Comparison of ENCODE assay signal across 8 cellular contexts in genomic region chr7:2631924-2632716, GRCh38. TPM values are rescaled to one million over a fixed set of nuclear protein-coding genes. Genes with fewer than 3 reads are reported as not detected.
A peak's percentile ranks its signal among the peaks of the same experiment; 100 is the strongest.
DNase-seq lines count a peak whose midpoint lies in the region; ATAC-seq, FAIRE-seq and TF ChIP-seq lines count a peak whose summit lies in the region.

A gene with protein sequence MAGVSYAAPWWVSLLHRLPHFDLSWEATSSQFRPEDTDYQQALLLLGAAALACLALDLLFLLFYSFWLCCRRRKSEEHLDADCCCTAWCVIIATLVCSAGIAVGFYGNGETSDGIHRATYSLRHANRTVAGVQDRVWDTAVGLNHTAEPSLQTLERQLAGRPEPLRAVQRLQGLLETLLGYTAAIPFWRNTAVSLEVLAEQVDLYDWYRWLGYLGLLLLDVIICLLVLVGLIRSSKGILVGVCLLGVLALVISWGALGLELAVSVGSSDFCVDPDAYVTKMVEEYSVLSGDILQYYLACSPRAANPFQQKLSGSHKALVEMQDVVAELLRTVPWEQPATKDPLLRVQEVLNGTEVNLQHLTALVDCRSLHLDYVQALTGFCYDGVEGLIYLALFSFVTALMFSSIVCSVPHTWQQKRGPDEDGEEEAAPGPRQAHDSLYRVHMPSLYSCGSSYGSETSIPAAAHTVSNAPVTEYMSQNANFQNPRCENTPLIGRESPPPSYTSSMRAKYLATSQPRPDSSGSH (plus strand): TSS chr7:2631986. CDS start chr7:2632156, 170 bp downstream.

- peak within 1 kb of the TSS; percentile 97 for H3K4me3 Mint-ChIP-seq in memory B cell

- H3F3A ChIP-seq in GM23248 (ENCODE audit: insufficient read depth), result peaks cover 4% of the 10 kb centered on the region; the same call in 1 of the 2 replicates

- H3K36me3 ChIP-seq in GM23248 (ENCODE audit: low read depth) (no peaks in the 10 kb centered on the region), transverse colon (no peaks in the 10 kb centered on the region)

- H3K9ac ChIP-seq in GM23248, result peak within 1 kb of the TSS; percentile 87

- H3K9me3 ChIP-seq in GM23248 (ENCODE audit: low read depth) (no peaks in the 10 kb centered on the region), transverse colon (no peaks in the 10 kb centered on the region)

- H3K27me3 ChIP-seq in GM23248 (replicated peaks; ENCODE audit: insufficient read depth) (no peaks in the 10 kb centered on the region), transverse colon (no peaks in the 10 kb centered on the region)

- peak within 1 kb of the TSS; percentile 95 for H3K27ac ChIP-seq in GM23248
- peak within 1 kb of the TSS; percentile 83 to 90 (median 88) for H3K27ac ChIP-seq in transverse colon

- peaks cover 24% of the 10 kb centered on the region for H3K4me1 Mint-ChIP-seq in memory B cell

- H3K79me2 ChIP-seq in GM23248 (ENCODE audit: insufficient read depth), result peaks cover 39% of the 10 kb centered on the region

- no peak for TF ChIP-seq EP300 in transverse colon (IDR thresholded peaks at IDR 0.05; ENCODE audit: low read depth)

- WGBS in GM23248 (ENCODE audit: low coverage in 1 of 2, low lambda C conversion rate in 2 of 2, missing lambda C conversion rate in 2 of 2), 2 experiments, result 1% methylated on average over 17 to 59 of the region's 65 CpGs
- WGBS in transverse colon (ENCODE audit: low coverage in 1 of 2), 2 donors, result 1% methylated on average over 11 of the region's 65 CpGs; no CpG with 5 or more reads in 1 of the 2 donors

- TF ChIP-seq CTCF in choroid plexus epithelial cell (conservative IDR thresholded peaks at IDR 0.05; ENCODE audit: low read depth, low read length) (no peak), transverse colon (IDR thresholded peaks at IDR 0.05) (no peak)

- H3K4me3 ChIP-seq in GM23248, result peak within 1 kb of the TSS; percentile 80
- H3K4me3 ChIP-seq in choroid plexus epithelial cell (ENCODE audit: low read depth, low read length), result peak within 1 kb of the TSS; percentile 72
- H3K4me3 ChIP-seq in transverse colon, result peak within 1 kb of the TSS; percentile 81 to 83 (median 82)

- FAIRE-seq in GM12892 (lab: Jason Lieb, UNC), result peak; percentile 50

- TF ChIP-seq POLR2A in GM12892 (IDR thresholded peaks at IDR 0.05; ENCODE audit: low read depth, low read length) (no peak), transverse colon (IDR thresholded peaks at IDR 0.05) (no peak)

- H3K4me2 ChIP-seq in GM23248 (ENCODE audit: unreplicated experiment), result peak within 1 kb of the TSS; percentile 97

- no peaks in the 10 kb centered on the region for H4K20me1 ChIP-seq in GM23248 (ENCODE audit: insufficient read depth)

- DNase-seq in GM12892 (ENCODE audit: insufficient read length) (no peak), GM23248 (no peak), M059J (ENCODE audit: low read depth) (peak; percentile 42), choroid plexus epithelial cell (ENCODE audit: low read depth) (no peak), memory B cell (ENCODE audit: low spot score in 2 of 2) (no peak), transverse colon (no peak), NCI-H1436 treated with DMSO at 0.1 percent for 48 hours (lab: John Stamatoyannopoulos, UW) (no peak), hippocampal formation (lab: John Stamatoyannopoulos, UW) (no peak)

- peak within 1 kb of the TSS; percentile 93 for H3K27ac Mint-ChIP-seq in memory B cell

- in situ Hi-C loops in GM23248 (cut with MboI) (no loop called here), transverse colon (cut with MboI; ENCODE audit: low pct_ligation_motif_present in 1 of 4, low pct_unique_long_range_greater_than_20kb in 1 of 4, low sequenced_read_pairs in 3 of 4) (no loop called here)

- H3K4me1 ChIP-seq in GM23248 (ENCODE audit: insufficient read depth), result peaks cover 15% of the 10 kb centered on the region
- peaks cover 12 to 54% (median 45%) of the 10 kb centered on the region in 4 donors for H3K4me1 ChIP-seq in transverse colon

- H3K36me3 Mint-ChIP-seq in memory B cell, result no peaks in the 10 kb centered on the region

- ATAC-seq in memory B cell (ENCODE audit: low read depth), result no peak

- no peaks in the 10 kb centered on the region for H3K9me3 Mint-ChIP-seq in memory B cell

- H2AFZ ChIP-seq in GM23248, result peak within 1 kb of the TSS; percentile 97

- no peaks in the 10 kb centered on the region for H3K9me2 ChIP-seq in GM23248 (ENCODE audit: insufficient read depth)

- no peaks in the 10 kb centered on the region for H3K27me3 Mint-ChIP-seq in memory B cell

- intact Hi-C loops in transverse colon (cut with DNase I; ENCODE audit: low total_unique reads), result no loop called here

RNA-seq across cellular contexts. Expression of the gene that starts here (rescaled TPM):
- 4.7 TPM for polyA plus RNA-seq in GM12892 (2012; ENCODE audit: missing spikeins)
- total RNA-seq in GM23248 (2014; rRNA removed; shearing (Covaris generic)), result 25.3 and 33.6 TPM in 2 replicates
- polyA plus RNA-seq in GM23248 (2016; fragmentation: Nextera tagmentation; extraction: Ambion mirVana), result 43.5 and 46.0 TPM in 2 replicates
- total RNA-seq in M059J (2014; rRNA removed; shearing (Covaris generic)), result 18.9 and 38.9 TPM in 2 replicates
- total RNA-seq in transverse colon, result 10 to 100 TPM; 11.2 to 43.6 (median 23.0) TPM
